ENCODE assay signal across 32 cellular contexts in genomic region chr13:42492372-42492920, GRCh38.
"Had no signal": no experiment of that assay in that cellular context is flagged by ENCODE, and none has a peak within 500 bp of the region (broad histone marks: within the 10 kb centered on the region; RNA-seq: fewer than 3 reads in every experiment).

No MANE protein-coding gene starts in this region.

- DNase-seq: activated B cell treated with CpG ODN at 0.5 μM for 24 hours; activated CD4-positive, alpha-beta memory T cell treated with anti-CD3 and anti-CD28 coated beads, Interleukin-2, amount 10 ng/mL, durations not matched to agents 7 days and 5 days; activated CD4-positive, alpha-beta T cell treated with anti-CD3 and anti-CD28 coated beads, Interleukin-2, amount 10 ng/mL, durations not matched to agents 24 days and 14 days; activated CD8-positive, alpha-beta memory T cell treated with anti-CD3 and anti-CD28 coated beads, Interleukin-2, amount 50 U/mL, for 48 hours; activated effector memory CD4-positive, alpha-beta T cell treated with Interleukin-2 at 50 U/mL for 16 hours; activated gamma-delta T cell treated with Interleukin-2 at 50 U/mL for 16 hours; activated naive CD4-positive, alpha-beta T cell treated with Interleukin-2 at 50 U/mL for 16 hours; activated naive CD8-positive, alpha-beta T cell treated with anti-CD3 and anti-CD28 coated beads for 36 hours; activated naive CD8-positive, alpha-beta T cell treated with anti-CD3 and anti-CD28 coated beads, Interleukin-2, amount 50 U/mL, for 24 hours; activated T-cell treated with anti-CD3 and anti-CD28 coated beads for 4 hours; activated T-cell treated with anti-CD3 and anti-CD28 coated beads, Interleukin-2, amount 50 U/mL, for 24 hours; activated T-cell treated with anti-CD3 and anti-CD28 coated beads, Interleukin-2, amount 50 U/mL, for 72 hours; adrenal gland; dorsolateral prefrontal cortex; effector memory CD4-positive, alpha-beta T cell; endodermal cell; head of caudate nucleus; T-helper 1 cell; T-helper 17 cell; T1000; WERI-Rb-1 had no signal

- H3K9me3 ChIP-seq: adrenal gland, ascending aorta had no signal

- H3K4me1 ChIP-seq: adrenal gland, ascending aorta had no signal

- H3K36me3 ChIP-seq: adrenal gland, ascending aorta, WERI-Rb-1 had no signal

- H3K36me3 Mint-ChIP-seq: activated naive CD4-positive, alpha-beta T cell treated with anti-CD3 and anti-CD28 coated beads, Interleukin-2, amount 50 U/mL, for 24 hours; brain had no signal

- H3K4me3 ChIP-seq: adrenal gland, ascending aorta, coronary artery, dorsolateral prefrontal cortex had no signal

- H3K27ac Mint-ChIP-seq: activated B cell treated with CpG ODN at 0.5 μM for 24 hours; activated CD4-positive, alpha-beta memory T cell treated with anti-CD3 and anti-CD28 coated beads, Interleukin-2, amount 10 ng/mL, durations not matched to agents 7 days and 5 days; activated CD4-positive, alpha-beta T cell treated with anti-CD3 and anti-CD28 coated beads, Interleukin-2, amount 10 ng/mL, durations not matched to agents 24 days and 14 days; activated naive CD8-positive, alpha-beta T cell treated with anti-CD3 and anti-CD28 coated beads for 36 hours; activated naive CD8-positive, alpha-beta T cell treated with anti-CD3 and anti-CD28 coated beads, Interleukin-2, amount 50 U/mL, for 24 hours; activated T-cell treated with anti-CD3 and anti-CD28 coated beads, Interleukin-2, amount 50 U/mL, for 24 hours; activated T-cell treated with anti-CD3 and anti-CD28 coated beads, Interleukin-2, amount 50 U/mL, for 72 hours; brain; dendritic cell treated with granulocyte-macrophage colony-stimulating factor and Interleukin-4, amounts not matched to agents 40 ng/mL and 50 ng/mL, for 4 days; endodermal cell; T-helper 17 cell had no signal

- H3K4me1 Mint-ChIP-seq: endodermal cell had no signal

- H3K27me3 Mint-ChIP-seq: activated B cell treated with CpG ODN at 0.5 μM for 24 hours; activated CD4-positive, alpha-beta memory T cell treated with anti-CD3 and anti-CD28 coated beads, Interleukin-2, amount 10 ng/mL, durations not matched to agents 7 days and 5 days; activated CD4-positive, alpha-beta T cell treated with anti-CD3 and anti-CD28 coated beads, Interleukin-2, amount 10 ng/mL, durations not matched to agents 24 days and 14 days; activated naive CD4-positive, alpha-beta T cell treated with anti-CD3 and anti-CD28 coated beads, Interleukin-2, amount 50 U/mL, for 24 hours; activated naive CD8-positive, alpha-beta T cell treated with anti-CD3 and anti-CD28 coated beads for 36 hours; activated naive CD8-positive, alpha-beta T cell treated with anti-CD3 and anti-CD28 coated beads, Interleukin-2, amount 50 U/mL, for 24 hours; activated T-cell treated with anti-CD3 and anti-CD28 coated beads, Interleukin-2, amount 50 U/mL, for 24 hours; central memory CD8-positive, alpha-beta T cell; T-helper 17 cell had no signal

- H3K9me3 Mint-ChIP-seq: activated B cell treated with CpG ODN at 0.5 μM for 24 hours; activated CD4-positive, alpha-beta memory T cell treated with anti-CD3 and anti-CD28 coated beads, Interleukin-2, amount 10 ng/mL, durations not matched to agents 7 days and 5 days; activated naive CD4-positive, alpha-beta T cell treated with anti-CD3 and anti-CD28 coated beads, Interleukin-2, amount 50 U/mL, for 24 hours; activated naive CD8-positive, alpha-beta T cell treated with anti-CD3 and anti-CD28 coated beads for 36 hours; brain; central memory CD8-positive, alpha-beta T cell; dendritic cell treated with granulocyte-macrophage colony-stimulating factor and Interleukin-4, amounts not matched to agents 40 ng/mL and 50 ng/mL, for 4 days; endodermal cell had no signal

- H3K4me3 Mint-ChIP-seq: activated B cell treated with CpG ODN at 0.5 μM for 24 hours; activated CD4-positive, alpha-beta memory T cell treated with anti-CD3 and anti-CD28 coated beads, Interleukin-2, amount 10 ng/mL, durations not matched to agents 7 days and 5 days; activated CD4-positive, alpha-beta T cell treated with anti-CD3 and anti-CD28 coated beads, Interleukin-2, amount 10 ng/mL, durations not matched to agents 24 days and 14 days; activated naive CD4-positive, alpha-beta T cell treated with anti-CD3 and anti-CD28 coated beads, Interleukin-2, amount 50 U/mL, for 24 hours; activated naive CD8-positive, alpha-beta T cell treated with anti-CD3 and anti-CD28 coated beads for 36 hours; activated naive CD8-positive, alpha-beta T cell treated with anti-CD3 and anti-CD28 coated beads, Interleukin-2, amount 50 U/mL, for 24 hours; activated T-cell treated with anti-CD3 and anti-CD28 coated beads, Interleukin-2, amount 50 U/mL, for 24 hours; activated T-cell treated with anti-CD3 and anti-CD28 coated beads, Interleukin-2, amount 50 U/mL, for 72 hours; brain; central memory CD8-positive, alpha-beta T cell; dendritic cell treated with granulocyte-macrophage colony-stimulating factor and Interleukin-4, amounts not matched to agents 40 ng/mL and 50 ng/mL, for 4 days; endodermal cell; T-helper 17 cell; T-helper 2 cell treated with Interferon-gamma antibody and Interleukin-4, amounts not matched to agents 5 μg/mL and 100 μg/mL, for 36 hours had no signal

- H3K27me3 ChIP-seq: adrenal gland, ascending aorta, dorsolateral prefrontal cortex had no signal

- FAIRE-seq: bronchial epithelial cell, frontal cortex had no signal

- ATAC-seq: activated CD4-positive, CD25-positive, alpha-beta regulatory T cell treated with anti-CD3 and anti-CD28 coated beads, Interleukin-2, amount 50 U/mL, for 24 hours; activated naive CD8-positive, alpha-beta T cell treated with anti-CD3 and anti-CD28 coated beads, Interleukin-2, amount 50 U/mL, for 24 hours; activated T-cell treated with anti-CD3 and anti-CD28 coated beads, Interleukin-2, amount 50 U/mL, for 72 hours; esophagus mucosa; T-helper 17 cell had no signal

- H3K27ac ChIP-seq: adrenal gland, ascending aorta, coronary artery, dorsolateral prefrontal cortex, WERI-Rb-1 had no signal
